Comparison of ENCODE assay signal across 10 cellular contexts in genomic region chr3:150220791-150221190, GRCh38.
DNase-seq lines count a peak whose midpoint lies in the region; ATAC-seq and TF ChIP-seq lines count a peak whose summit lies in the region.
"Had no signal": no experiment of that assay in that cellular context is flagged by ENCODE, and none has a peak within 500 bp of the region (broad histone marks: within the 10 kb centered on the region; RNA-seq: fewer than 3 reads in every experiment).

No MANE protein-coding gene starts in this region.

- TF ChIP-seq CTCF in PC-3 (conservative IDR thresholded peaks at IDR 0.05; ENCODE audit: low read depth, low read length) (no peak), fibroblast of pulmonary artery (IDR thresholded peaks at IDR 0.05; ENCODE audit: low read length, missing control alignments) (no peak), psoas muscle (IDR thresholded peaks at IDR 0.05) (no peak)

- peak overlapping the region in 10 of 11 experiments; percentile 22 to 85 (median 41); a peak in 12 of 22 replicates for H3K4me2 ChIP-seq in BLaER1 treated with 17β-estradiol and CSF1 and Interleukin-3, amounts not matched to agents 10 nM and 100 nM
- H3K4me2 ChIP-seq in PC-3 (ENCODE audit: low read length): peak overlapping the region; percentile 70

- H3K27ac ChIP-seq in BLaER1 treated with 17β-estradiol and CSF1 and Interleukin-3, amounts not matched to agents 10 nM and 100 nM: no peak overlapping the region
- H3K27ac ChIP-seq in PC-3 (ENCODE audit: low read length): no peak overlapping the region
- no peak overlapping the region for H3K27ac ChIP-seq in psoas muscle
- H3K27ac ChIP-seq: adrenal gland had no signal

- no peaks in the 10 kb centered on the region for H3K79me2 ChIP-seq in PC-3 (ENCODE audit: low read length)

- no peaks in the 10 kb centered on the region for H3K9me3 Mint-ChIP-seq in activated T-cell treated with anti-CD3 and anti-CD28 coated beads, Interleukin-2, amount 50 U/mL, for 72 hours
- H3K9me3 Mint-ChIP-seq: stimulated activated naive CD8-positive, alpha-beta T cell treated with anti-CD3 and anti-CD28 coated beads, Interleukin-15, Interleukin-2, amounts not matched to agents 100 ng/mL and 50 ng/mL, for 24 hours had no signal

- CTCF ChIA-PET in PC-3 (lab: Charles Lee): interaction anchor here (0.6 to 1.0 kb wide), 3 partner anchors 127 to 285 kb away, joined by 3 to 4 read pairs (median 3); no protein-coding TSS in a partner anchor

- no peak overlapping the region for H3K9ac ChIP-seq in BLaER1 treated with 17β-estradiol and CSF1 and Interleukin-3, amounts not matched to agents 10 nM and 100 nM
- H3K9ac ChIP-seq in PC-3 (ENCODE audit: low read length): peak overlapping the region; percentile 5; the same call in 1 of the 2 replicates

- DNase-seq in PC-3 (no peak), fibroblast of pulmonary artery (ENCODE audit: low read depth) (no peak), psoas muscle (no peak), middle frontal gyrus (ENCODE audit: extremely low spot score, low spot score) (no peak)
- no peak for DNase-seq in central memory CD4-positive, alpha-beta T cell
- DNase-seq in activated T-cell treated with anti-CD3 and anti-CD28 coated beads, Interleukin-2, amount 50 U/mL, for 72 hours: no peak

- peaks cover 0 to 4% (median 0%) of the 10 kb centered on the region in 11 experiments; a peak in 1 of 22 replicates for H3K27me3 ChIP-seq in BLaER1 treated with 17β-estradiol and CSF1 and Interleukin-3, amounts not matched to agents 10 nM and 100 nM
- H3K27me3 ChIP-seq in PC-3 (ENCODE audit: low read length) (no peaks in the 10 kb centered on the region), psoas muscle (ENCODE audit: insufficient read depth in 3 of 3, low read length in 2 of 3) (no peaks in the 10 kb centered on the region)
- H3K27me3 ChIP-seq: adrenal gland had no signal

- H3K4me1 ChIP-seq in BLaER1 treated with 17β-estradiol and CSF1 and Interleukin-3, amounts not matched to agents 10 nM and 100 nM: peaks cover 0 to 6% (median 0%) of the 10 kb centered on the region in 10 experiments; a peak in 3 of 20 replicates
- H3K4me1 ChIP-seq in PC-3 (ENCODE audit: insufficient read depth, low read length): 0 out of 2 replicates have a peak, but pooled peaks cover 3% of the 10 kb centered on the region
- H3K4me1 ChIP-seq in psoas muscle: peaks cover 5% of the 10 kb centered on the region

- H3K9me3 ChIP-seq in BLaER1 treated with 17β-estradiol and CSF1 and Interleukin-3, amounts not matched to agents 10 nM and 100 nM (replicated peaks in 1 of 11): peaks cover 0 to 9% (median 4%) of the 10 kb centered on the region in 11 experiments; a peak in 11 of 22 replicates
- H3K9me3 ChIP-seq in PC-3 (ENCODE audit: low read length): no peaks in the 10 kb centered on the region
- H3K9me3 ChIP-seq in psoas muscle: peaks cover 7% of the 10 kb centered on the region
- H3K9me3 ChIP-seq: adrenal gland had no signal

- no peaks in the 10 kb centered on the region for H3F3A ChIP-seq in PC-3 (ENCODE audit: low read length, unreplicated experiment)

- no TSS peak for BruUV-seq in PC-3 (replicated peaks; lab: Mats Ljungman, UMichigan)

- H3K4me3 Mint-ChIP-seq in activated T-cell treated with anti-CD3 and anti-CD28 coated beads, Interleukin-2, amount 50 U/mL, for 72 hours: no peak overlapping the region

- no peak overlapping the region for H3K4me3 ChIP-seq in BLaER1 treated with 17β-estradiol and CSF1 and Interleukin-3, amounts not matched to agents 10 nM and 100 nM
- H3K4me3 ChIP-seq in PC-3 (ENCODE audit: low read length) (peak overlapping the region; percentile 44; the same call in 1 of the 2 replicates), fibroblast of pulmonary artery (replicated peaks; ENCODE audit: low read depth, low read length) (peak overlapping the region; percentile 49), psoas muscle (peak overlapping the region; percentile 56)

- H4K20me1 ChIP-seq in BLaER1 treated with 17β-estradiol and CSF1 and Interleukin-3, amounts not matched to agents 10 nM and 100 nM: no peaks in the 10 kb centered on the region
- no peaks in the 10 kb centered on the region for H4K20me1 ChIP-seq in PC-3 (ENCODE audit: low read length)

- H3K4me1 Mint-ChIP-seq in activated T-cell treated with anti-CD3 and anti-CD28 coated beads, Interleukin-2, amount 50 U/mL, for 72 hours (ENCODE audit: low read depth): no peaks in the 10 kb centered on the region

- H3K36me3 Mint-ChIP-seq in activated T-cell treated with anti-CD3 and anti-CD28 coated beads, Interleukin-2, amount 50 U/mL, for 72 hours (ENCODE audit: insufficient read depth in 2 of 2): peaks cover 0 to 1% of the 10 kb centered on the region in 2 donors

- H3K36me3 ChIP-seq in BLaER1 treated with 17β-estradiol and CSF1 and Interleukin-3, amounts not matched to agents 10 nM and 100 nM: no peaks in the 10 kb centered on the region
- H3K36me3 ChIP-seq in PC-3 (ENCODE audit: low read depth, low read length) (no peaks in the 10 kb centered on the region), psoas muscle (ENCODE audit: insufficient read depth in 1 of 2, low read depth in 1 of 2) (no peaks in the 10 kb centered on the region)
- H3K36me3 ChIP-seq: adrenal gland had no signal

- POLR2A ChIA-PET in PC-3 (lab: Charles Lee; ENCODE audit: unreplicated experiment): no interaction called here

- intact Hi-C loops in PC-3 (cut with micrococcal nuclease): loop anchor here (1.0 to 2.0 kb wide), 3 partner anchors 36 to 284 kb away; no protein-coding TSS in a partner anchor
- intact Hi-C loops in psoas muscle (cut with DNase I): loop anchor here (2.0 to 5.0 kb wide), 2 partner anchors 283 to 284 kb away; no protein-coding TSS in a partner anchor

- peaks cover 47% of the 10 kb centered on the region for H3K27me3 Mint-ChIP-seq in activated T-cell treated with anti-CD3 and anti-CD28 coated beads, Interleukin-2, amount 50 U/mL, for 72 hours (ENCODE audit: low read depth)

- WGBS in psoas muscle, 3 donors: 45 to 57% (median 51%) methylated on average over 5 of the region's 5 CpGs

- ATAC-seq in PC-3 (peak; percentile 22; the same call in 1 of the 2 replicates), psoas muscle (no peak), HG02885 (IDR thresholded peaks at IDR 0.05; ENCODE audit: poor library complexity, unreplicated experiment) (no peak)
- no peak for ATAC-seq in activated T-cell treated with anti-CD3 and anti-CD28 coated beads, Interleukin-2, amount 50 U/mL, for 72 hours (replicated peaks in 1 of 2)

- no peaks in the 10 kb centered on the region for H3K9me2 ChIP-seq in PC-3 (replicated peaks; ENCODE audit: low read length)

- H3K27ac Mint-ChIP-seq in activated T-cell treated with anti-CD3 and anti-CD28 coated beads, Interleukin-2, amount 50 U/mL, for 72 hours: no peak overlapping the region
- H3K27ac Mint-ChIP-seq: stimulated activated naive CD8-positive, alpha-beta T cell treated with anti-CD3 and anti-CD28 coated beads, Interleukin-15, Interleukin-2, amounts not matched to agents 100 ng/mL and 50 ng/mL, for 24 hours had no signal

- H2AFZ ChIP-seq in PC-3 (ENCODE audit: low read length): peak overlapping the region; percentile 70; the same call in 1 of the 2 replicates

Comparison
In these comparisons a context has a peak if more than half of its experiments do, and no peak if none do; other contexts are left out.
1. H3K4me3 ChIP-seq: peak in PC-3 (single experiment), fibroblast of pulmonary artery (single experiment) and psoas muscle (single experiment); none in BLaER1 treated with 17β-estradiol and CSF1 and Interleukin-3, amounts not matched to agents 10 nM and 100 nM (0 of 10).